15 cellular contexts compared by ENCODE assay signal in genomic region chr4:1708581-1708980, GRCh38. TPM values are rescaled to one million over a fixed set of nuclear protein-coding genes. Genes with fewer than 3 reads are reported as not detected.
DNase-seq lines count a peak whose midpoint lies in the region; ATAC-seq and TF ChIP-seq lines count a peak whose summit lies in the region.
"Had no signal": no experiment of that assay in that cellular context is flagged by ENCODE, and none has a peak within 500 bp of the region (broad histone marks: within the 10 kb centered on the region; RNA-seq: fewer than 3 reads in every experiment).

No MANE protein-coding gene starts in this region.

- no peak overlapping the region for H3K27ac Mint-ChIP-seq in activated naive CD4-positive, alpha-beta T cell treated with anti-CD3 and anti-CD28 coated beads, Interleukin-2, amount 50 U/mL, for 24 hours
- peak overlapping the region in 1 of 2 donors; percentile 37 for H3K27ac Mint-ChIP-seq in activated naive CD4-positive, alpha-beta T cell treated with anti-CD3 and anti-CD28 coated beads, Interleukin-2, amount 50 U/mL, for 72 hours
- peak overlapping the region in 4 of 6 donors; percentile 7 to 69 (median 16) for H3K27ac Mint-ChIP-seq in immature natural killer cell

- peaks cover 15% of the 10 kb centered on the region for H3K36me3 Mint-ChIP-seq in activated naive CD4-positive, alpha-beta T cell treated with anti-CD3 and anti-CD28 coated beads, Interleukin-2, amount 50 U/mL, for 24 hours
- H3K36me3 Mint-ChIP-seq in activated naive CD4-positive, alpha-beta T cell treated with anti-CD3 and anti-CD28 coated beads, Interleukin-2, amount 50 U/mL, for 72 hours, result peaks cover 32 to 51% of the 10 kb centered on the region in 2 donors
- peaks cover 0 to 8% (median 0%) of the 10 kb centered on the region in 3 donors for H3K36me3 Mint-ChIP-seq in immature natural killer cell

- H3K9me3 Mint-ChIP-seq in activated naive CD4-positive, alpha-beta T cell treated with anti-CD3 and anti-CD28 coated beads, Interleukin-2, amount 50 U/mL, for 24 hours, result no peaks in the 10 kb centered on the region
- no peaks in the 10 kb centered on the region for H3K9me3 Mint-ChIP-seq in activated naive CD4-positive, alpha-beta T cell treated with anti-CD3 and anti-CD28 coated beads, Interleukin-2, amount 50 U/mL, for 72 hours
- H3K9me3 Mint-ChIP-seq in immature natural killer cell, result no peaks in the 10 kb centered on the region
- H3K9me3 Mint-ChIP-seq: WTC11 had no signal

- H3K27me3 ChIP-seq in SU-DHL-6 (ENCODE audit: low read length) (no peaks in the 10 kb centered on the region), upper lobe of right lung (no peaks in the 10 kb centered on the region), heart right ventricle (no peaks in the 10 kb centered on the region)

- no peaks in the 10 kb centered on the region for H3K27me3 Mint-ChIP-seq in activated naive CD4-positive, alpha-beta T cell treated with anti-CD3 and anti-CD28 coated beads, Interleukin-2, amount 50 U/mL, for 24 hours
- peaks cover 5 to 13% (median 12%) of the 10 kb centered on the region in 3 donors for H3K27me3 Mint-ChIP-seq in immature natural killer cell (ENCODE audit: low read depth in 3 of 3)

- TF ChIP-seq CTCF in SU-DHL-6 (IDR thresholded peaks at IDR 0.05; ENCODE audit: insufficient read depth, low read length, poor library complexity, severe bottlenecking) (no peak), upper lobe of right lung (IDR thresholded peaks at IDR 0.05) (no peak), heart right ventricle (IDR thresholded peaks at IDR 0.05) (no peak)

- H3K4me1 ChIP-seq in upper lobe of right lung, result peaks cover 25% of the 10 kb centered on the region
- H3K4me1 ChIP-seq in heart right ventricle, result peaks cover 8 to 44% (median 22%) of the 10 kb centered on the region in 9 donors
- H3K4me1 ChIP-seq: parathyroid adenoma had no signal

- no peaks in the 10 kb centered on the region for H3K9me3 ChIP-seq in SU-DHL-6 (ENCODE audit: insufficient read depth, low read length)
- H3K9me3 ChIP-seq in upper lobe of right lung, result no peaks in the 10 kb centered on the region
- no peaks in the 10 kb centered on the region for H3K9me3 ChIP-seq in heart right ventricle
- H3K9me3 ChIP-seq: SK-N-SH had no signal

- peaks cover 52% of the 10 kb centered on the region for H3K4me1 Mint-ChIP-seq in activated naive CD4-positive, alpha-beta T cell treated with anti-CD3 and anti-CD28 coated beads, Interleukin-2, amount 50 U/mL, for 24 hours
- peaks cover 39 to 55% of the 10 kb centered on the region in 2 donors for H3K4me1 Mint-ChIP-seq in immature natural killer cell

- peak overlapping the region; percentile 38 for H3K4me3 Mint-ChIP-seq in activated naive CD4-positive, alpha-beta T cell treated with anti-CD3 and anti-CD28 coated beads, Interleukin-2, amount 50 U/mL, for 24 hours
- no peak overlapping the region for H3K4me3 Mint-ChIP-seq in immature natural killer cell
- H3K4me3 Mint-ChIP-seq: WTC11 had no signal

- no peaks in the 10 kb centered on the region for H3K9me2 ChIP-seq in SU-DHL-6 (replicated peaks; ENCODE audit: insufficient read depth, low read length)
- H3K9me2 ChIP-seq: SK-N-SH had no signal

- H3K36me3 ChIP-seq in SU-DHL-6 (ENCODE audit: low read length) (peaks cover 31% of the 10 kb centered on the region), upper lobe of right lung (peaks cover 29% of the 10 kb centered on the region), heart right ventricle (peaks cover 0 to 45% (median under 1%) of the 10 kb centered on the region in 9 donors)

- H3K4me3 ChIP-seq in SU-DHL-6 (ENCODE audit: insufficient read depth, low read length, poor library complexity, severe bottlenecking), result peak overlapping the region; percentile 18
- H3K4me3 ChIP-seq in upper lobe of right lung, result no peak overlapping the region
- no peak overlapping the region for H3K4me3 ChIP-seq in heart right ventricle

- WGBS in heart right ventricle, 2 donors, result 28 to 44% methylated on average over 1 of the region's 1 CpG

- intact Hi-C loops in upper lobe of right lung (cut with DNase I) (no loop called here), heart right ventricle (cut with DNase I) (no loop called here)

- ATAC-seq in activated naive CD4-positive, alpha-beta T cell treated with anti-CD3 and anti-CD28 coated beads, Interleukin-2, amount 50 U/mL, for 72 hours, result no peak
- ATAC-seq in upper lobe of right lung (no peak), heart right ventricle (no peak)
- ATAC-seq: WTC11 had no signal

- H2AFZ ChIP-seq in SU-DHL-6 (ENCODE audit: low read depth, low read length, severe bottlenecking), result no peak overlapping the region
- H2AFZ ChIP-seq: parathyroid adenoma had no signal

- H4K20me1 ChIP-seq in SU-DHL-6 (ENCODE audit: low read depth, low read length), result peaks cover 41% of the 10 kb centered on the region

- H3K27ac ChIP-seq in SU-DHL-6 (ENCODE audit: low read depth, low read length) (peak overlapping the region; percentile 34; the same call in 1 of the 2 replicates), upper lobe of right lung (peak overlapping the region; percentile 1), heart right ventricle (no peak overlapping the region)
- H3K27ac ChIP-seq: parathyroid adenoma had no signal

- peak overlapping the region; percentile 92 for H3K9ac ChIP-seq in SU-DHL-6 (ENCODE audit: low read length)
- H3K9ac ChIP-seq: parathyroid adenoma, SK-N-SH had no signal

- H3F3A ChIP-seq in SU-DHL-6 (ENCODE audit: insufficient read depth), result peaks cover 16% of the 10 kb centered on the region

- H3K79me2 ChIP-seq in SU-DHL-6 (ENCODE audit: insufficient read depth, low read length), result peaks cover 88% of the 10 kb centered on the region

- H3K4me2 ChIP-seq in SU-DHL-6 (ENCODE audit: low read depth, low read length, poor library complexity, severe bottlenecking), result peak overlapping the region; percentile 71

- DNase-seq in activated naive CD4-positive, alpha-beta T cell treated with anti-CD3 and anti-CD28 coated beads, Interleukin-2, amount 50 U/mL, for 72 hours (ENCODE audit: low spot score in 2 of 2), result no peak
- DNase-seq in immature natural killer cell (no peak), upper lobe of right lung (no peak), NCI-H1417 (lab: John Stamatoyannopoulos, UW) (no peak), heart right ventricle (no peak), cerebellum (ENCODE audit: low spot score) (no peak)
- DNase-seq: DMS79; effector CD4-positive, alpha-beta T cell; foreskin fibroblast; mesendoderm; SK-N-SH had no signal

RNA-seq across cellular contexts. Expression of gene SLBP, which starts 3.5 kb away (rescaled TPM):
- 100 to 1,000 TPM in 1 of 2 donors, 10 to 100 TPM in 1; 73.0 to 110 TPM for total RNA-seq in activated naive CD4-positive, alpha-beta T cell treated with anti-CD3 and anti-CD28 coated beads, Interleukin-2, amount 50 U/mL, for 72 hours
- polyA plus RNA-seq in immature natural killer cell, result 10 to 100 TPM; 59.0 to 71.6 (median 61.7) TPM
- total RNA-seq in upper lobe of right lung, result 32.8 TPM
- total RNA-seq in heart right ventricle, result 10 to 100 TPM; 10.9 to 17.7 (median 12.8) TPM
- 10 to 100 TPM; 11.2 to 16.2 TPM for polyA plus RNA-seq in heart right ventricle
- total RNA-seq in cerebellum, result 25.5 TPM

RNA-seq across cellular contexts. Expression of gene TMEM129, which starts 12.5 kb away (rescaled TPM):
- total RNA-seq in activated naive CD4-positive, alpha-beta T cell treated with anti-CD3 and anti-CD28 coated beads, Interleukin-2, amount 50 U/mL, for 72 hours, result 10 to 100 TPM; 12.7 to 14.9 TPM
- 10 to 100 TPM; 25.5 to 37.9 (median 37.3) TPM for polyA plus RNA-seq in immature natural killer cell
- 33.2 TPM for total RNA-seq in upper lobe of right lung
- total RNA-seq in heart right ventricle, result 10 to 100 TPM; 28.1 to 45.6 (median 34.3) TPM
- 10 to 100 TPM; 28.6 to 33.0 TPM for polyA plus RNA-seq in heart right ventricle
- 13.5 TPM for total RNA-seq in cerebellum

RNA-seq across cellular contexts. Expression of gene TACC3, which starts 12.7 kb away (rescaled TPM):
- total RNA-seq in activated naive CD4-positive, alpha-beta T cell treated with anti-CD3 and anti-CD28 coated beads, Interleukin-2, amount 50 U/mL, for 72 hours, result 100 to 1,000 TPM; 195 to 295 TPM
- polyA plus RNA-seq in immature natural killer cell, result 10 to 100 TPM in 1 of 3 donors, 1 to 10 TPM in 2; 5.0 to 11.9 (median 7.3) TPM
- total RNA-seq in upper lobe of right lung, result 13.3 TPM
- total RNA-seq in heart right ventricle, result 10 to 100 TPM in 2 of 10 donors, 1 to 10 TPM in 8; 2.3 to 15.6 (median 3.9) TPM
- 10 to 100 TPM in 1 of 2 donors, 1 to 10 TPM in 1; 6.0 to 16.2 TPM for polyA plus RNA-seq in heart right ventricle
- 8.7 TPM for total RNA-seq in cerebellum

RNA-seq across cellular contexts. Expression of gene FAM53A, which starts 24.5 kb away (rescaled TPM):
- total RNA-seq in activated naive CD4-positive, alpha-beta T cell treated with anti-CD3 and anti-CD28 coated beads, Interleukin-2, amount 50 U/mL, for 72 hours, result 1 to 10 TPM; 3.0 to 5.4 TPM
- 1 to 10 TPM in 1 of 3 donors, under 1 TPM in 2; 0.38 to 2.6 (median 0.83) TPM for polyA plus RNA-seq in immature natural killer cell
- 2.8 TPM for total RNA-seq in upper lobe of right lung
- 1 to 10 TPM in 3 of 10 donors, under 1 TPM in 7; 0.24 to 1.5 (median 0.70) TPM for total RNA-seq in heart right ventricle
- polyA plus RNA-seq in heart right ventricle, result under 1 TPM; 0.73 to 0.97 TPM
- 1.6 TPM for total RNA-seq in cerebellum

Comparison
In these comparisons a context has a peak if more than half of its experiments do, and no peak if none do; other contexts are left out.
1. H3K27ac ChIP-seq: peak in SU-DHL-6 (single experiment) and upper lobe of right lung (single experiment); none in heart right ventricle (0 of 10).
2. RNA of gene TACC3, which starts 12.7 kb away (total RNA-seq): 195 to 295 TPM in activated naive CD4-positive, alpha-beta T cell treated with anti-CD3 and anti-CD28 coated beads, Interleukin-2, amount 50 U/mL, for 72 hours; 13.3 TPM in upper lobe of right lung (single experiment), 8.7 TPM in cerebellum (single experiment) and 2.3 to 15.6 TPM in heart right ventricle; every median in the first group is over 10 times any median in the second.